8 cellular contexts compared by ENCODE assay signal in the genomic region with DNA sequence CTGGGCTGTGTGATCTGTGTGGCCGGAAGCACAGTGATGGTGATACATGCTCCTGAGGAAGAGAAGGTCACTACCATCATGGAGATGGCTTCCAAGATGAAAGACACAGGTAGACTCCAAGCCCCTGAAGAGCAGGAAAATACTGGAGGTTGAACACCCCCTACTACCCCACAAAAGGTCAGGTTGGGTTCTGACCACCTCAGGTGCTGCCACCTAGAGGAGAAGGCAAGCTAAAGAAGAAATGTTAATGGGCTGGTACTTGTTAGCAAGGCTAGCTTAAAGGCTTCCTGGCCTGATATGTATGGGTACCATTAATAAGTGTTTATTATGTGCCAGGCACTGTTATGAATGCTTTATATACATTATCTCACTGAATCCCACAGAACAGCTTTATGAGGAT. TPM values are rescaled to one million over a fixed set of nuclear protein-coding genes. Genes with fewer than 3 reads are reported as not detected.
A peak's percentile ranks its signal among the peaks of the same experiment; 100 is the strongest.
DNase-seq lines count a peak whose midpoint lies in the region; ATAC-seq and TF ChIP-seq lines count a peak whose summit lies in the region.

No MANE protein-coding gene starts in this region.

- peaks cover 4% of the 10 kb centered on the region; the same call in 1 of the 2 replicates for H3F3A ChIP-seq in GM23248 (ENCODE audit: insufficient read depth)

- no peaks in the 10 kb centered on the region for H3K36me3 ChIP-seq in GM23248 (ENCODE audit: low read depth)

- no peak overlapping the region for H3K4me3 ChIP-seq in GM23248

- H3K27ac ChIP-seq in C4-2B (no peak overlapping the region), GM23248 (no peak overlapping the region)

- no peaks in the 10 kb centered on the region for H4K20me1 ChIP-seq in GM23248 (ENCODE audit: insufficient read depth)

- no peak overlapping the region for H3K9ac ChIP-seq in GM23248

- no peak overlapping the region for H2AFZ ChIP-seq in GM23248

- H3K4me1 ChIP-seq in GM23248 (ENCODE audit: insufficient read depth) = peaks cover 13% of the 10 kb centered on the region

- no peaks in the 10 kb centered on the region for H3K9me3 ChIP-seq in GM23248 (ENCODE audit: low read depth)

- TF ChIP-seq CTCF in C4-2B (conservative IDR thresholded peaks at IDR 0.05) = peak; percentile 71

- no peaks in the 10 kb centered on the region for H3K9me2 ChIP-seq in GM23248 (ENCODE audit: insufficient read depth)

- H3K79me2 ChIP-seq in GM23248 (ENCODE audit: insufficient read depth) = no peaks in the 10 kb centered on the region

- ATAC-seq in SK-N-SH treated with all-trans-retinoic acid at 6 μM for 48 hours (peak; percentile 28), GM18498 (IDR thresholded peaks at IDR 0.05; ENCODE audit: unreplicated experiment) (no peak)
- ATAC-seq in stimulated activated naive CD8-positive, alpha-beta T cell treated with anti-CD3 and anti-CD28 coated beads, Interleukin-15, Interleukin-2, amounts not matched to agents 100 U/mL and 50 U/mL, for 24 hours = peak; percentile 60

- DNase-seq in GM23248 (peak; percentile 63), fibroblast of gingiva (ENCODE audit: low read depth) (peak; percentile 11), dedifferentiated amniotic fluid mesenchymal stem cell (ENCODE audit: extremely low spot score) (no peak)
- DNase-seq in stimulated activated naive CD8-positive, alpha-beta T cell treated with anti-CD3 and anti-CD28 coated beads, Interleukin-15, Interleukin-2, amounts not matched to agents 100 U/mL and 50 U/mL, for 24 hours = peak; percentile 55
- no peak for DNase-seq in central memory CD4-positive, alpha-beta T cell

- no peaks in the 10 kb centered on the region for H3K27me3 ChIP-seq in GM23248 (replicated peaks; ENCODE audit: insufficient read depth)

- WGBS in GM23248 (ENCODE audit: low coverage in 1 of 2, low lambda C conversion rate in 2 of 2, missing lambda C conversion rate in 2 of 2), 2 experiments = 96 to 100% methylated on average over 1 of the region's 1 CpG

- in situ Hi-C loops in GM23248 (cut with MboI) = loop anchor here (10.0 kb wide), 2 partner anchors 107 to 217 kb away; no protein-coding TSS in a partner anchor

- H3K4me2 ChIP-seq in GM23248 (ENCODE audit: unreplicated experiment) = no peak overlapping the region

TF ChIP-seq in SK-N-SH treated with all-trans-retinoic acid at 6 μM for 48 hours, 23 proteins besides CTCF, POLR2A, EP300 and RAD21:
- TF ChIP-seq ESRRG (CRISPR knock-in tag; IDR thresholded peaks at IDR 0.05) (no peak), ZNF565 (CRISPR knock-in tag; conservative IDR thresholded peaks at IDR 0.05; ENCODE audit: low read depth) (no peak), CSDC2 (CRISPR knock-in tag; IDR thresholded peaks at IDR 0.05) (no peak), PPARA (CRISPR knock-in tag; IDR thresholded peaks at IDR 0.05; ENCODE audit: borderline replicate concordance) (no peak), ZNF70 (CRISPR knock-in tag; IDR thresholded peaks at IDR 0.05) (no peak), GLIS3 (CRISPR knock-in tag; IDR thresholded peaks at IDR 0.05) (no peak), ZFP30 (CRISPR knock-in tag; IDR thresholded peaks at IDR 0.05) (no peak), TOX (CRISPR knock-in tag; IDR thresholded peaks at IDR 0.05; ENCODE audit: borderline replicate concordance) (no peak), BACH2 (CRISPR knock-in tag; IDR thresholded peaks at IDR 0.05; ENCODE audit: borderline replicate concordance) (no peak)
- TF ChIP-seq, protein P1, sequence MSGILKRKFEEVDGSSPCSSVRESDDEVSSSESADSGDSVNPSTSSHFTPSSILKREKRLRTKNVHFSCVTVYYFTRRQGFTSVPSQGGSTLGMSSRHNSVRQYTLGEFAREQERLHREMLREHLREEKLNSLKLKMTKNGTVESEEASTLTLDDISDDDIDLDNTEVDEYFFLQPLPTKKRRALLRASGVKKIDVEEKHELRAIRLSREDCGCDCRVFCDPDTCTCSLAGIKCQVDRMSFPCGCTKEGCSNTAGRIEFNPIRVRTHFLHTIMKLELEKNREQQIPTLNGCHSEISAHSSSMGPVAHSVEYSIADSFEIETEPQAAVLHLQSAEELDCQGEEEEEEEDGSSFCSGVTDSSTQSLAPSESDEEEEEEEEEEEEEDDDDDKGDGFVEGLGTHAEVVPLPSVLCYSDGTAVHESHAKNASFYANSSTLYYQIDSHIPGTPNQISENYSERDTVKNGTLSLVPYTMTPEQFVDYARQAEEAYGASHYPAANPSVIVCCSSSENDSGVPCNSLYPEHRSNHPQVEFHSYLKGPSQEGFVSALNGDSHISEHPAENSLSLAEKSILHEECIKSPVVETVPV (CRISPR knock-in tag; IDR thresholded peaks at IDR 0.05) = no peak
- TF ChIP-seq, protein P2, sequence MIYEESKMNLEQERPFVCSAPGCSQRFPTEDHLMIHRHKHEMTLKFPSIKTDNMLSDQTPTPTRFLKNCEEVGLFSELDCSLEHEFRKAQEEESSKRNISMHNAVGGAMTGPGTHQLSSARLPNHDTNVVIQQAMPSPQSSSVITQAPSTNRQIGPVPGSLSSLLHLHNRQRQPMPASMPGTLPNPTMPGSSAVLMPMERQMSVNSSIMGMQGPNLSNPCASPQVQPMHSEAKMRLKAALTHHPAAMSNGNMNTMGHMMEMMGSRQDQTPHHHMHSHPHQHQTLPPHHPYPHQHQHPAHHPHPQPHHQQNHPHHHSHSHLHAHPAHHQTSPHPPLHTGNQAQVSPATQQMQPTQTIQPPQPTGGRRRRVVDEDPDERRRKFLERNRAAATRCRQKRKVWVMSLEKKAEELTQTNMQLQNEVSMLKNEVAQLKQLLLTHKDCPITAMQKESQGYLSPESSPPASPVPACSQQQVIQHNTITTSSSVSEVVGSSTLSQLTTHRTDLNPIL (CRISPR knock-in tag; IDR thresholded peaks at IDR 0.05; ENCODE audit: low read depth) = no peak
- TF ChIP-seq, protein P3, sequence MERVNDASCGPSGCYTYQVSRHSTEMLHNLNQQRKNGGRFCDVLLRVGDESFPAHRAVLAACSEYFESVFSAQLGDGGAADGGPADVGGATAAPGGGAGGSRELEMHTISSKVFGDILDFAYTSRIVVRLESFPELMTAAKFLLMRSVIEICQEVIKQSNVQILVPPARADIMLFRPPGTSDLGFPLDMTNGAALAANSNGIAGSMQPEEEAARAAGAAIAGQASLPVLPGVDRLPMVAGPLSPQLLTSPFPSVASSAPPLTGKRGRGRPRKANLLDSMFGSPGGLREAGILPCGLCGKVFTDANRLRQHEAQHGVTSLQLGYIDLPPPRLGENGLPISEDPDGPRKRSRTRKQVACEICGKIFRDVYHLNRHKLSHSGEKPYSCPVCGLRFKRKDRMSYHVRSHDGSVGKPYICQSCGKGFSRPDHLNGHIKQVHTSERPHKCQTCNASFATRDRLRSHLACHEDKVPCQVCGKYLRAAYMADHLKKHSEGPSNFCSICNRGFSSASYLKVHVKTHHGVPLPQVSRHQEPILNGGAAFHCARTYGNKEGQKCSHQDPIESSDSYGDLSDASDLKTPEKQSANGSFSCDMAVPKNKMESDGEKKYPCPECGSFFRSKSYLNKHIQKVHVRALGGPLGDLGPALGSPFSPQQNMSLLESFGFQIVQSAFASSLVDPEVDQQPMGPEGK (CRISPR knock-in tag; IDR thresholded peaks at IDR 0.05; ENCODE audit: borderline replicate concordance) = no peak

RNA-seq across cellular contexts. Expression of a gene that starts 11.7 kb away (rescaled TPM):
- not detected in 2 replicates for total RNA-seq in GM23248 (2014; rRNA removed; shearing (Covaris generic))
- not detected in 2 replicates for polyA plus RNA-seq in GM23248 (2016; fragmentation: Nextera tagmentation; extraction: Ambion mirVana)

Comparison
In these comparisons a context has a peak if more than half of its experiments do, and no peak if none do; other contexts are left out.
1. DNase-seq: peak in GM23248 (single experiment), fibroblast of gingiva (single experiment) and stimulated activated naive CD8-positive, alpha-beta T cell treated with anti-CD3 and anti-CD28 coated beads, Interleukin-15, Interleukin-2, amounts not matched to agents 100 U/mL and 50 U/mL, for 24 hours (single experiment); none in dedifferentiated amniotic fluid mesenchymal stem cell (single experiment) and central memory CD4-positive, alpha-beta T cell (single experiment).